ENCODE assay signal across 1 cellular context in genomic region chr6:1904494-1904854, GRCh38.
A peak's percentile ranks its signal among the peaks of the same experiment; 100 is the strongest.
TF ChIP-seq lines count a peak whose summit lies in the region.

No MANE protein-coding gene starts in this region.

TF ChIP-seq in WTC11, 78 proteins besides CTCF, POLR2A, EP300 and RAD21:
- TF ChIP-seq ZNF281 (CRISPR knock-in tag; IDR thresholded peaks at IDR 0.05) (no peak), CBFB (CRISPR knock-in tag; IDR thresholded peaks at IDR 0.05; ENCODE audit: low read depth) (no peak), IRF1 (CRISPR knock-in tag; IDR thresholded peaks at IDR 0.05) (0 out of 2 replicates have a peak, but pooled peaks have one; percentile 32), ZNF396 (CRISPR knock-in tag; IDR thresholded peaks at IDR 0.05; ENCODE audit: borderline replicate concordance) (no peak), FOXJ3 (CRISPR knock-in tag; IDR thresholded peaks at IDR 0.05; ENCODE audit: borderline replicate concordance) (no peak), NFYB (CRISPR knock-in tag; conservative IDR thresholded peaks at IDR 0.05; ENCODE audit: low read depth) (no peak), SP1 (CRISPR knock-in tag; conservative IDR thresholded peaks at IDR 0.05) (no peak)
